In genomic region chr2:156399224-156399949, GRCh38 we compare ENCODE assay signal across 8 cellular contexts. TPM values are rescaled to one million over a fixed set of nuclear protein-coding genes. Genes with fewer than 3 reads are reported as not detected.
A peak's percentile ranks its signal among the peaks of the same experiment; 100 is the strongest.
DNase-seq lines count a peak whose midpoint lies in the region; ATAC-seq, FAIRE-seq and TF ChIP-seq lines count a peak whose summit lies in the region.

No MANE protein-coding gene starts in this region.

- H3K4me3 ChIP-seq in BE2C (ENCODE audit: low read depth, low read length) (peak overlapping the region; percentile 66), HAP-1 (peak overlapping the region; percentile 44; the same call in 1 of the 2 replicates), esophagus squamous epithelium (peak overlapping the region; percentile 53 to 89 (median 81)), pancreas (peak overlapping the region in 3 of 4 donors; percentile 49 to 68 (median 53))

- no peak for FAIRE-seq in pancreas (lab: Jason Lieb, UNC)

- peak overlapping the region; percentile 94 for H3K27ac Mint-ChIP-seq in T-cell

- H3K4me3 Mint-ChIP-seq in T-cell, result peak overlapping the region; percentile 88 to 92 (median 89)

- peaks cover 24 to 38% (median 28%) of the 10 kb centered on the region in 3 donors for H3K4me1 Mint-ChIP-seq in T-cell

- no peak for DNase-seq in BE2C
- DNase-seq in HAP-1 (ENCODE audit: low spot score in 2 of 2), result no peak
- DNase-seq in T-cell, result no peak
- DNase-seq in esophagus squamous epithelium (lab: John Stamatoyannopoulos, UW), result no peak
- peak in 4 of 6 donors; percentile 10 to 52 (median 32) for DNase-seq in pancreas
- DNase-seq in NCI-H1930 (lab: John Stamatoyannopoulos, UW), result no peak

- H3K36me3 ChIP-seq in BE2C (no peaks in the 10 kb centered on the region), HAP-1 (replicated peaks) (no peaks in the 10 kb centered on the region), esophagus squamous epithelium (no peaks in the 10 kb centered on the region), pancreas (no peaks in the 10 kb centered on the region)

- peaks cover 0 to 4% of the 10 kb centered on the region in 2 donors for H3K27me3 Mint-ChIP-seq in T-cell

- ATAC-seq in T-cell (replicated peaks in 1 of 4) (no peak), pancreas (peak; percentile 9 to 27 (median 21)), GM19023 (IDR thresholded peaks at IDR 0.05; ENCODE audit: unreplicated experiment) (no peak), GM21526 (IDR thresholded peaks at IDR 0.05; ENCODE audit: low FRiP score, unreplicated experiment) (no peak)

- H3K27ac ChIP-seq in esophagus squamous epithelium (peak overlapping the region; percentile 80 to 94 (median 92)), pancreas (peak overlapping the region; percentile 73 to 94 (median 88))

- no peaks in the 10 kb centered on the region for H3K9me3 Mint-ChIP-seq in T-cell

- TF ChIP-seq CTCF in BE2C (IDR thresholded peaks at IDR 0.05; ENCODE audit: low read depth, low read length) (no peak), esophagus squamous epithelium (IDR thresholded peaks at IDR 0.05) (no peak), pancreas (IDR thresholded peaks at IDR 0.05) (no peak)

- peak in 1 of 4 donors; percentile 22 for TF ChIP-seq POLR2A in esophagus squamous epithelium (IDR thresholded peaks at IDR 0.05)

- intact Hi-C loops in esophagus squamous epithelium (cut with DNase I) (loop anchor here (5.0 kb wide), 1 partner anchor 52 kb away; no protein-coding TSS in a partner anchor), pancreas (cut with DNase I) (loop anchor here in 1 of 3 donors (10.0 kb wide), 1 partner anchor 55 kb away; no protein-coding TSS in a partner anchor)

- H3K27me3 ChIP-seq in BE2C, result no peaks in the 10 kb centered on the region
- H3K27me3 ChIP-seq in HAP-1 (ENCODE audit: low read depth), result no peaks in the 10 kb centered on the region
- H3K27me3 ChIP-seq in esophagus squamous epithelium, result no peaks in the 10 kb centered on the region
- H3K27me3 ChIP-seq in pancreas, result no peaks in the 10 kb centered on the region

- 56 to 61% methylated on average over 8 to 10 of the region's 10 CpGs for WGBS in esophagus squamous epithelium, 2 donors
- 15 to 16% methylated on average over 10 of the region's 10 CpGs for WGBS in pancreas, 2 donors

- CTCF ChIA-PET in T-cell (lab: Charles Lee), result interaction anchor here (1.3 to 2.4 kb wide), 4 partner anchors 30 to 64 kb away, joined by 3 to 44 read pairs (median 10); no protein-coding TSS in a partner anchor

- H3K4me1 ChIP-seq in BE2C (no peaks in the 10 kb centered on the region), HAP-1 (peaks cover 5% of the 10 kb centered on the region), esophagus squamous epithelium (peaks cover 0 to 15% (median 6%) of the 10 kb centered on the region in 3 donors), pancreas (peaks cover 2 to 11% (median 8%) of the 10 kb centered on the region in 3 donors)

- H3K9me3 ChIP-seq in BE2C (no peaks in the 10 kb centered on the region), HAP-1 (no peaks in the 10 kb centered on the region), esophagus squamous epithelium (no peaks in the 10 kb centered on the region), pancreas (no peaks in the 10 kb centered on the region)

- in situ Hi-C loops in HAP-1 (cut with MboI; ENCODE audit: low sequenced_read_pairs), result loop anchor here (5.0 kb wide), 1 partner anchor 62 kb away; no protein-coding TSS in a partner anchor

- POLR2A ChIA-PET in T-cell (lab: Charles Lee), result interaction anchor here (0.6 to 2.4 kb wide), 8 partner anchors 30 to 83 kb away, joined by 3 to 16 read pairs (median 6); no protein-coding TSS in a partner anchor

- no peaks in the 10 kb centered on the region for H3K36me3 Mint-ChIP-seq in T-cell

RNA-seq across cellular contexts. Expression of gene GPD2, which starts 36.8 kb away (rescaled TPM):
- polyA plus RNA-seq in BE2C (2012; ENCODE audit: insufficient read depth, insufficient read length, low read depth), result 1.5 TPM
- total RNA-seq in T-cell (10 to 100 TPM in 3 of 5 donors, 1 to 10 TPM in 2; 9.2 to 12.8 (median 10.5) TPM), esophagus squamous epithelium (100 to 1,000 TPM in 2 of 4 donors, 10 to 100 TPM in 2; 67.3 to 160 (median 89.7) TPM), pancreas (10 to 100 TPM in 4 of 6 donors, 1 to 10 TPM in 2; 7.9 to 17.7 (median 12.9) TPM)
- 1 to 10 TPM; 2.8 to 7.4 TPM for polyA plus RNA-seq in pancreas

Comparison
In these comparisons a context has a peak if more than half of its experiments do, and no peak if none do; other contexts are left out.
1. DNase-seq: peak in pancreas (4 of 6); none in BE2C (single experiment), HAP-1 (0 of 2), T-cell (0 of 34), esophagus squamous epithelium (single experiment) and NCI-H1930 (0 of 2).
2. ATAC-seq: peak in pancreas (4 of 4); none in T-cell (0 of 4), GM19023 (single experiment) and GM21526 (single experiment).
3. Peak in every context shown above with its lines, with median percentiles within 50 percentile points of each other: H3K4me3 ChIP-seq.